In genomic region chr11:86174101-86175046, GRCh38 we compare ENCODE assay signal across 1 cellular context.
A peak's percentile ranks its signal among the peaks of the same experiment; 100 is the strongest.
TF ChIP-seq lines count a peak whose summit lies in the region.

No MANE protein-coding gene starts in this region.

TF ChIP-seq in K562, 482 proteins besides CTCF, POLR2A, EP300 and RAD21 (continued from another document and continues in another):
- TF ChIP-seq MGA (IDR thresholded peaks at IDR 0.05): peak; percentile 78
- no peak for TF ChIP-seq POLR3A (IDR thresholded peaks at IDR 0.05; ENCODE audit: borderline replicate concordance, extremely low read depth, insufficient read depth, insufficient read length)
- no peak for TF ChIP-seq ZNF274 (IDR thresholded peaks at IDR 0.05; ENCODE audit: borderline replicate concordance, low read depth, low read length)
- no peak for TF ChIP-seq KDM5B (IDR thresholded peaks at IDR 0.05; ENCODE audit: insufficient replicate concordance, low read depth, low read length)
- peak; percentile 77 for TF ChIP-seq CBFA2T2 (conservative IDR thresholded peaks at IDR 0.05)
- TF ChIP-seq NR2C2 (CRISPR knock-in tag; IDR thresholded peaks at IDR 0.05): no peak
- peak; percentile 88 for TF ChIP-seq NR2C2 (tag; IDR thresholded peaks at IDR 0.05)
- TF ChIP-seq HCFC1 (IDR thresholded peaks at IDR 0.05; ENCODE audit: low read depth, low read length): no peak
- TF ChIP-seq CC2D1A (IDR thresholded peaks at IDR 0.05): 0 out of 2 replicates have a peak, but pooled peaks have one; percentile 18
- no peak for TF ChIP-seq ZBTB26 (CRISPR knock-in tag; IDR thresholded peaks at IDR 0.05)
- TF ChIP-seq CHD1 (IDR thresholded peaks at IDR 0.05; ENCODE audit: low read length): no peak
- no peak for TF ChIP-seq IRF1 (CRISPR knock-in tag; IDR thresholded peaks at IDR 0.05; ENCODE audit: borderline replicate concordance)
- no peak for TF ChIP-seq MYBL2 (IDR thresholded peaks at IDR 0.05; ENCODE audit: low read depth)
- no peak for TF ChIP-seq MYBL2 (CRISPR knock-in tag; IDR thresholded peaks at IDR 0.05; ENCODE audit: borderline replicate concordance)
- TF ChIP-seq SRSF1 (IDR thresholded peaks at IDR 0.05; ENCODE audit: low read depth, low read length): no peak
- peak; percentile 95 for TF ChIP-seq ZNF384 (IDR thresholded peaks at IDR 0.05; ENCODE audit: low read depth, low read length)
- no peak for TF ChIP-seq GTF2A2 (tag; IDR thresholded peaks at IDR 0.05)
- no peak; the same call in 1 of the 2 replicates for TF ChIP-seq BRD4 (IDR thresholded peaks at IDR 0.05)
- TF ChIP-seq ATF2 (CRISPR knock-in tag; IDR thresholded peaks at IDR 0.05): no peak
- TF ChIP-seq ZNF311 (CRISPR knock-in tag; IDR thresholded peaks at IDR 0.05): 0 out of 2 replicates have a peak, but pooled peaks have one; percentile 15
- no peak for TF ChIP-seq TFE3 (CRISPR knock-in tag; IDR thresholded peaks at IDR 0.05)
- no peak; the same call in 1 of the 2 replicates for TF ChIP-seq ZBTB9 (CRISPR knock-in tag; IDR thresholded peaks at IDR 0.05)
- TF ChIP-seq ZBTB5 (IDR thresholded peaks at IDR 0.05): no peak
- no peak for TF ChIP-seq SAFB (IDR thresholded peaks at IDR 0.05; ENCODE audit: borderline replicate concordance, low read depth, low read length)
- no peak for TF ChIP-seq ZNF146 (CRISPR knock-in tag; IDR thresholded peaks at IDR 0.05; ENCODE audit: unreplicated experiment)
- TF ChIP-seq ZNF124 (CRISPR knock-in tag; IDR thresholded peaks at IDR 0.05): no peak
- peak; percentile 33; the same call in 1 of the 2 replicates for TF ChIP-seq CREB1 (IDR thresholded peaks at IDR 0.05)
- TF ChIP-seq CREB1 (CRISPR knock-in tag; IDR thresholded peaks at IDR 0.05): no peak
- TF ChIP-seq RERE (CRISPR knock-in tag; IDR thresholded peaks at IDR 0.05; ENCODE audit: borderline replicate concordance): no peak
- no peak for TF ChIP-seq CCAR2 (IDR thresholded peaks at IDR 0.05; ENCODE audit: low read depth, low read length)
- TF ChIP-seq MAZ (CRISPR knock-in tag; conservative IDR thresholded peaks at IDR 0.05 in 1 of 2, IDR thresholded peaks at IDR 0.05 in 1 of 2): no peak
